Comparison of ENCODE assay signal across 8 cellular contexts in genomic region chr1:5993553-5994510, GRCh38. TPM values are rescaled to one million over a fixed set of nuclear protein-coding genes. Genes with fewer than 3 reads are reported as not detected.
DNase-seq lines count a peak whose midpoint lies in the region; ATAC-seq and TF ChIP-seq lines count a peak whose summit lies in the region.

No MANE protein-coding gene starts in this region.

- H3K4me3 Mint-ChIP-seq in HFFc6 = peak overlapping the region; percentile 91
- peak overlapping the region; percentile 87 to 98 for H3K4me3 Mint-ChIP-seq in activated T-cell treated with anti-CD3 and anti-CD28 coated beads, Interleukin-2, amount 50 U/mL, for 72 hours

- no peak overlapping the region for H3K9ac ChIP-seq in iPS-15b (ENCODE audit: low read depth, low read length)

- H3K9me3 ChIP-seq in iPS-15b (ENCODE audit: control insufficient read depth, insufficient read depth, low read length) = no peaks in the 10 kb centered on the region

- no peak overlapping the region for H3K27ac ChIP-seq in ACC112 (ENCODE audit: low read depth, low read length)

- H3K27ac Mint-ChIP-seq in HFFc6 = peak overlapping the region; percentile 71
- H3K27ac Mint-ChIP-seq in activated T-cell treated with anti-CD3 and anti-CD28 coated beads, Interleukin-2, amount 50 U/mL, for 72 hours = peak overlapping the region; percentile 41

- H3K79me2 ChIP-seq in ACC112 (ENCODE audit: control insufficient read depth, insufficient read depth, low read length, unreplicated experiment) = peaks cover 6% of the 10 kb centered on the region

- no peak for ATAC-seq in activated T-cell treated with anti-CD3 and anti-CD28 coated beads, Interleukin-2, amount 50 U/mL, for 72 hours (replicated peaks in 1 of 2)
- no peak for ATAC-seq in stimulated activated naive CD8-positive, alpha-beta T cell treated with anti-CD3 and anti-CD28 coated beads, Interleukin-15, Interleukin-2, amounts not matched to agents 100 U/mL and 50 U/mL, for 24 hours

- H3K4me1 ChIP-seq in ACC112 (ENCODE audit: control insufficient read depth, insufficient read depth, low read length, unreplicated experiment) = peaks cover 11% of the 10 kb centered on the region
- peaks cover 9% of the 10 kb centered on the region for H3K4me1 ChIP-seq in iPS-15b (ENCODE audit: control insufficient read depth, insufficient read depth, low read length)

- no peak for TF ChIP-seq CTCF in HFFc6 (IDR thresholded peaks at IDR 0.05)

- H3K4me1 Mint-ChIP-seq in HFFc6 (ENCODE audit: low read depth) = peaks cover 22% of the 10 kb centered on the region
- H3K4me1 Mint-ChIP-seq in activated T-cell treated with anti-CD3 and anti-CD28 coated beads, Interleukin-2, amount 50 U/mL, for 72 hours (ENCODE audit: low read depth) = peaks cover 26% of the 10 kb centered on the region

- peak overlapping the region; percentile 83 for H2AFZ ChIP-seq in ACC112 (ENCODE audit: low read length, unreplicated experiment)

- no peaks in the 10 kb centered on the region for H3K9me3 Mint-ChIP-seq in HFFc6
- H3K9me3 Mint-ChIP-seq in activated T-cell treated with anti-CD3 and anti-CD28 coated beads, Interleukin-2, amount 50 U/mL, for 72 hours = no peaks in the 10 kb centered on the region

- no peaks in the 10 kb centered on the region for H3K36me3 ChIP-seq in ACC112 (ENCODE audit: insufficient read depth, low read length)
- no peaks in the 10 kb centered on the region for H3K36me3 ChIP-seq in iPS-15b (ENCODE audit: control insufficient read depth, insufficient read depth, low read length)

- H3K27me3 Mint-ChIP-seq in HFFc6 (ENCODE audit: insufficient read depth) = peaks cover 3% of the 10 kb centered on the region
- H3K27me3 Mint-ChIP-seq in activated T-cell treated with anti-CD3 and anti-CD28 coated beads, Interleukin-2, amount 50 U/mL, for 72 hours (ENCODE audit: low read depth) = no peaks in the 10 kb centered on the region

- DNase-seq in HFFc6 (no peak), NCI-H1436 (lab: John Stamatoyannopoulos, UW) (no peak), SK-N-DZ (ENCODE audit: low spot score) (no peak), HuH-7 (ENCODE audit: low spot score) (no peak)
- DNase-seq in activated T-cell treated with anti-CD3 and anti-CD28 coated beads, Interleukin-2, amount 50 U/mL, for 72 hours = peak in 1 of 2 donors; percentile 21
- peak; percentile 69 for DNase-seq in stimulated activated naive CD8-positive, alpha-beta T cell treated with anti-CD3 and anti-CD28 coated beads, Interleukin-15, Interleukin-2, amounts not matched to agents 100 U/mL and 50 U/mL, for 24 hours

- H3K27me3 ChIP-seq in ACC112 (ENCODE audit: insufficient read depth, low read length) (no peaks in the 10 kb centered on the region), iPS-15b (ENCODE audit: control insufficient read depth, insufficient read depth, low read length) (peaks cover 24% of the 10 kb centered on the region)

- H3K36me3 Mint-ChIP-seq in HFFc6 (ENCODE audit: low read depth) = no peaks in the 10 kb centered on the region
- peaks cover 0 to 6% of the 10 kb centered on the region in 2 donors for H3K36me3 Mint-ChIP-seq in activated T-cell treated with anti-CD3 and anti-CD28 coated beads, Interleukin-2, amount 50 U/mL, for 72 hours (ENCODE audit: insufficient read depth in 2 of 2)

- peak overlapping the region; percentile 99 for H3K4me3 ChIP-seq in ACC112 (ENCODE audit: low read depth, low read length)
- peak overlapping the region; percentile 66 for H3K4me3 ChIP-seq in iPS-15b (ENCODE audit: low read depth, low read length)

RNA-seq across cellular contexts. Expression of gene NPHP4, which starts 1.6 kb away (rescaled TPM):
- total RNA-seq in HFFc6 (2021; fragmentation: NEBNext Ultra II Directional; extraction: Animal tissue kit (Norgen Biotek cat#: 25700)) = 1 to 10 TPM; 5.0 to 6.8 (median 6.0) TPM
- 10 to 100 TPM; 12.3 to 14.5 TPM for total RNA-seq in activated T-cell treated with anti-CD3 and anti-CD28 coated beads, Interleukin-2, amount 50 U/mL, for 72 hours
- 9.4 and 11.4 TPM in 2 replicates for polyA plus RNA-seq in SK-N-DZ (2014; cell fraction: cytosol; rRNA removed)
- 42.8 and 55.4 TPM in 2 replicates for polyA plus RNA-seq in SK-N-DZ (2014; cell fraction: nucleus; rRNA removed)

RNA-seq across cellular contexts. Expression of gene KCNAB2, which starts 51.9 kb away (rescaled TPM):
- total RNA-seq in HFFc6 (2021; fragmentation: NEBNext Ultra II Directional; extraction: Animal tissue kit (Norgen Biotek cat#: 25700)) = 10 to 100 TPM in 4 of 6 experiments, 1 to 10 TPM in 2; 8.0 to 12.6 (median 10.7) TPM
- 100 to 1,000 TPM; 210 to 232 TPM for total RNA-seq in activated T-cell treated with anti-CD3 and anti-CD28 coated beads, Interleukin-2, amount 50 U/mL, for 72 hours
- polyA plus RNA-seq in SK-N-DZ (2014; cell fraction: cytosol; rRNA removed) = 3.2 and 4.7 TPM in 2 replicates
- polyA plus RNA-seq in SK-N-DZ (2014; cell fraction: nucleus; rRNA removed) = 8.0 and 11.2 TPM in 2 replicates

Comparison
In these comparisons a context has a peak if more than half of its experiments do, and no peak if none do; other contexts are left out.
1. RNA of gene KCNAB2, which starts 51.9 kb away (total RNA-seq): 210 to 232 TPM in activated T-cell treated with anti-CD3 and anti-CD28 coated beads, Interleukin-2, amount 50 U/mL, for 72 hours; 8.0 to 12.6 TPM in HFFc6; every median in the first group is over 10 times any median in the second.